Comparison of ENCODE assay signal across 17 cellular contexts in the genomic region with DNA sequence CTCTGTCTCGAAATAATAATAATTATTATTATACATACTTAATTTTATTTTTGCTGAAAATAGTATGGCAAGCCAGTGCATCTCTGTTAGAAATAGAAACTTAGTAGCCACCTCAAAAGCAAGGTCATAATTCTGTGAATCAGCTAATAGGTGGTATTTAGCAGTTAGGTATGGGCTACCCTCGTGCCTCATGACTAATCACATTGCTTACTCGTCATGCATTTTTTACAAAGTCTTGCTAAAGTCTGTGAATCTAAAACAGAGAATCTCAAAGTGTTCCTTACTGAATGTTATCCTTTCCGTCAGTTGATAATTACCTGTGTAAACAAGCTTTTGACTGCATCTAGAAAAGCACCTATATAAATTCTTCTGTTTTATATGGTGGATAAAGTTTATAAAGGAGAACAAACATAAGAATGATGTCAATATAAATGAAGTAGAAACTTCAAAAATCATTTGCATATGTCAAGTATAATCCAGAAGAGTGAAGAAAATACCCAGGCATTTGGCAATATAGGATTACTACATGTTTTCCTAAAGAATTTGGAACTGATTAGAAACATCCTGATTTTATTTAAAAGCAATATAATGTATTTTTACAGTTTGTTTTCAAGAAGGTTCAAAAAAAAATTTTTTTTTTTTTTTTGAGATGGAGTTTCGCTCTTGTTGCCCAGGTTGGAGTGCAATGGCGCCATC. TPM values are rescaled to one million over a fixed set of nuclear protein-coding genes. Genes with fewer than 3 reads are reported as not detected.
A peak's percentile ranks its signal among the peaks of the same experiment; 100 is the strongest.
DNase-seq lines count a peak whose midpoint lies in the region; ATAC-seq and TF ChIP-seq lines count a peak whose summit lies in the region.
"Had no signal": no experiment of that assay in that cellular context is flagged by ENCODE, and none has a peak within 500 bp of the region (broad histone marks: within the 10 kb centered on the region; RNA-seq: fewer than 3 reads in every experiment).

No MANE protein-coding gene starts in this region.

- no peak for ATAC-seq in GM21723 (IDR thresholded peaks at IDR 0.05; ENCODE audit: unreplicated experiment)
- ATAC-seq: activated CD8-positive, alpha-beta T cell treated with anti-CD3 and anti-CD28 coated beads, Interleukin-2, amount 10 ng/mL, durations not matched to agents 7 days and 5 days had no signal

- peaks cover 39% of the 10 kb centered on the region for H3K27me3 ChIP-seq in endodermal cell (ENCODE audit: control insufficient read depth, insufficient read depth, low read length, poor library complexity, severe bottlenecking)
- H3K27me3 ChIP-seq: tibial artery had no signal

- no peaks in the 10 kb centered on the region for H3K9me3 ChIP-seq in endodermal cell (ENCODE audit: control insufficient read depth, low read length)
- H3K9me3 ChIP-seq: tibial artery had no signal

- H3K36me3 Mint-ChIP-seq in endodermal cell (ENCODE audit: low read depth) = no peaks in the 10 kb centered on the region
- H3K36me3 Mint-ChIP-seq: mesothelial cell of epicardium had no signal

- no peaks in the 10 kb centered on the region for H3K4me1 ChIP-seq in endodermal cell (ENCODE audit: control insufficient read depth, insufficient read depth, low read length)
- H3K4me1 ChIP-seq: tibial artery had no signal

- DNase-seq in A172 (ENCODE audit: low spot score) (peak; percentile 78), HCEC 1CT (peak; percentile 91), amniotic stem cell (lab: John Stamatoyannopoulos, UW) (peak; percentile 44), foreskin fibroblast (peak; percentile 78 to 88), NCI-H748 (lab: John Stamatoyannopoulos, UW; ENCODE audit: unreplicated experiment) (no peak), endodermal cell (no peak)
- no peak for DNase-seq in stimulated activated naive CD4-positive, alpha-beta T cell treated with Interleukin-2 at 50 U/mL for 16 hours (lab: John Stamatoyannopoulos, UW)
- DNase-seq: activated CD8-positive, alpha-beta T cell treated with anti-CD3 and anti-CD28 coated beads, Interleukin-2, amount 10 ng/mL, durations not matched to agents 7 days and 5 days; DMS 273 treated with DMSO at 0.1 percent for 48 hours; NCI-H1436 treated with DMSO at 0.1 percent for 48 hours; NCI-H510A treated with DMSO at 0.1 percent for 48 hours; SHP77 treated with DMSO at 0.1 percent for 48 hours; tibial artery had no signal

- no peaks in the 10 kb centered on the region for H3K36me3 ChIP-seq in endodermal cell (ENCODE audit: control insufficient read depth, insufficient read depth, low read length)
- H3K36me3 ChIP-seq: cardiac muscle cell, tibial artery had no signal

- no peaks in the 10 kb centered on the region for H3K9me3 Mint-ChIP-seq in endodermal cell
- H3K9me3 Mint-ChIP-seq: activated T-helper 2 cell treated with anti-CD3 and anti-CD28 coated beads, Interferon-gamma antibody, Interleukin-2, Interleukin-4, amounts not matched to agents 10 μg/mL and 5 μg/mL and 100 μg/mL, durations not matched to agents 14 hours and 24 hours and 36 hours; mesothelial cell of epicardium had no signal

- H3K9ac ChIP-seq in endodermal cell (ENCODE audit: extremely low read depth, low read length, poor library complexity, severe bottlenecking) = no peak overlapping the region

- TF ChIP-seq CTCF in foreskin fibroblast (IDR thresholded peaks at IDR 0.05; ENCODE audit: low read depth, low read length) (no peak), endodermal cell (conservative IDR thresholded peaks at IDR 0.05) (no peak)

- H3K4me3 Mint-ChIP-seq in endodermal cell = no peak overlapping the region
- H3K4me3 Mint-ChIP-seq: activated CD8-positive, alpha-beta T cell treated with anti-CD3 and anti-CD28 coated beads, Interleukin-2, amount 10 ng/mL, durations not matched to agents 7 days and 5 days; mesothelial cell of epicardium had no signal

- no peak overlapping the region for H3K27ac ChIP-seq in endodermal cell (ENCODE audit: low read depth, low read length)
- H3K27ac ChIP-seq: cardiac muscle cell, tibial artery had no signal

- no peaks in the 10 kb centered on the region for H3K4me1 Mint-ChIP-seq in endodermal cell

- no peak overlapping the region for H3K4me3 ChIP-seq in foreskin fibroblast (ENCODE audit: low read depth in 1 of 2, low read length in 2 of 2)
- no peak overlapping the region for H3K4me3 ChIP-seq in endodermal cell (ENCODE audit: low read length)
- H3K4me3 ChIP-seq: cardiac muscle cell, tibial artery had no signal

- no peak overlapping the region for H3K27ac Mint-ChIP-seq in endodermal cell
- H3K27ac Mint-ChIP-seq: activated CD8-positive, alpha-beta T cell treated with anti-CD3 and anti-CD28 coated beads, Interleukin-2, amount 10 ng/mL, durations not matched to agents 7 days and 5 days; activated T-helper 2 cell treated with anti-CD3 and anti-CD28 coated beads, Interferon-gamma antibody, Interleukin-2, Interleukin-4, amounts not matched to agents 10 μg/mL and 5 μg/mL and 100 μg/mL, durations not matched to agents 14 hours and 24 hours and 36 hours; mesothelial cell of epicardium had no signal

- WGBS in endodermal cell (ENCODE audit: insufficient coverage in 1 of 2, insufficient read length in 1 of 2), 2 experiments = 91 to 95% methylated on average over 2 to 5 of the region's 6 CpGs

- H3K27me3 Mint-ChIP-seq in endodermal cell (ENCODE audit: insufficient read depth) = peaks cover 28% of the 10 kb centered on the region

RNA-seq across cellular contexts. Expression of gene PPARG, which starts 6.2 kb away (rescaled TPM):
- 11.9 and 13.2 TPM in 2 replicates for total RNA-seq in A172 (2014; rRNA removed; shearing (Covaris generic))
- 1 to 10 TPM; 3.8 to 4.5 TPM for total RNA-seq in endodermal cell
- polyA plus RNA-seq in endodermal cell (2013, experiment 1 of 2) = 0.93 TPM
- 0.58 TPM for polyA plus RNA-seq in endodermal cell (2013, experiment 2 of 2)
- total RNA-seq: activated CD8-positive, alpha-beta T cell treated with anti-CD3 and anti-CD28 coated beads, Interleukin-2, amount 10 ng/mL, durations not matched to agents 7 days and 5 days had no signal

Comparison
In these comparisons a context has a peak if more than half of its experiments do, and no peak if none do; other contexts are left out.
1. DNase-seq: peak in A172 (single experiment), HCEC 1CT (single experiment), amniotic stem cell (single experiment) and foreskin fibroblast (2 of 2); none in NCI-H748 (single experiment), stimulated activated naive CD4-positive, alpha-beta T cell treated with Interleukin-2 at 50 U/mL for 16 hours (single experiment) and endodermal cell (single experiment).